8 cellular contexts compared by ENCODE assay signal in genomic region chr17:43713494-43714162, GRCh38. TPM values are rescaled to one million over a fixed set of nuclear protein-coding genes. Genes with fewer than 3 reads are reported as not detected.
DNase-seq lines count a peak whose midpoint lies in the region; ATAC-seq and TF ChIP-seq lines count a peak whose summit lies in the region.

No MANE protein-coding gene starts in this region.

- peak overlapping the region; percentile 33 for H3K27ac Mint-ChIP-seq in dendritic cell treated with granulocyte-macrophage colony-stimulating factor and Interleukin-4, amounts not matched to agents 40 ng/mL and 50 ng/mL, for 4 days

- WGBS in lower leg skin, 2 donors = 2 to 4% methylated on average over 27 to 52 of the region's 53 CpGs
- 1 to 5% methylated on average over 17 to 50 of the region's 53 CpGs for WGBS in upper lobe of left lung, 2 donors

- H3K27me3 Mint-ChIP-seq in dendritic cell treated with granulocyte-macrophage colony-stimulating factor and Interleukin-4, amounts not matched to agents 40 ng/mL and 50 ng/mL, for 4 days = peaks cover 54% of the 10 kb centered on the region

- DNase-seq in NCI-H2196 (lab: John Stamatoyannopoulos, UW; ENCODE audit: unreplicated experiment) (peak; percentile 4), NCI-H2196 treated with DMSO at 0.1 percent for 48 hours (lab: John Stamatoyannopoulos, UW; ENCODE audit: unreplicated experiment) (no peak), RKO (ENCODE audit: low spot score) (peak; percentile 30), lower leg skin (ENCODE audit: low spot score in 2 of 2) (no peak), upper lobe of left lung (peak in 1 of 2 donors; percentile 87), NCI-H82 treated with DMSO at 0.1 percent for 48 hours (lab: John Stamatoyannopoulos, UW; ENCODE audit: unreplicated experiment) (no peak), superior temporal gyrus (ENCODE audit: extremely low spot score) (no peak)

- ATAC-seq in upper lobe of left lung (ENCODE audit: low FRiP score in 2 of 2) = peak in 1 of 2 donors; percentile 71

- no peaks in the 10 kb centered on the region for H3K36me3 ChIP-seq in upper lobe of left lung

- no peaks in the 10 kb centered on the region for H3K9me3 Mint-ChIP-seq in dendritic cell treated with granulocyte-macrophage colony-stimulating factor and Interleukin-4, amounts not matched to agents 40 ng/mL and 50 ng/mL, for 4 days

- intact Hi-C loops in dendritic cell treated with granulocyte-macrophage colony-stimulating factor and Interleukin-4, amounts not matched to agents 40 ng/mL and 50 ng/mL, for 4 days (cut with micrococcal nuclease) = no loop called here
- intact Hi-C loops in lower leg skin (cut with DNase I; ENCODE audit: low total_unique reads) = no loop called here

- peaks cover 26% of the 10 kb centered on the region for H3K4me1 Mint-ChIP-seq in dendritic cell treated with granulocyte-macrophage colony-stimulating factor and Interleukin-4, amounts not matched to agents 40 ng/mL and 50 ng/mL, for 4 days (ENCODE audit: low read depth)

- H3K4me3 Mint-ChIP-seq in dendritic cell treated with granulocyte-macrophage colony-stimulating factor and Interleukin-4, amounts not matched to agents 40 ng/mL and 50 ng/mL, for 4 days = peak overlapping the region; percentile 56

- peaks cover 17 to 23% (median 20%) of the 10 kb centered on the region in 4 donors for H3K4me1 ChIP-seq in upper lobe of left lung

- no peak for TF ChIP-seq EP300 in upper lobe of left lung (IDR thresholded peaks at IDR 0.05)

- no peaks in the 10 kb centered on the region for H3K36me3 Mint-ChIP-seq in dendritic cell treated with granulocyte-macrophage colony-stimulating factor and Interleukin-4, amounts not matched to agents 40 ng/mL and 50 ng/mL, for 4 days (ENCODE audit: low read depth)

- TF ChIP-seq POLR2A in lower leg skin (IDR thresholded peaks at IDR 0.05) (no peak), upper lobe of left lung (IDR thresholded peaks at IDR 0.05) (peak in 1 of 4 donors; percentile 6)

- H3K27ac ChIP-seq in upper lobe of left lung = peak overlapping the region; percentile 7 to 79 (median 52)

- no peaks in the 10 kb centered on the region for H3K9me3 ChIP-seq in upper lobe of left lung

- TF ChIP-seq CTCF in lower leg skin (IDR thresholded peaks at IDR 0.05) = no peak
- TF ChIP-seq CTCF in upper lobe of left lung (IDR thresholded peaks at IDR 0.05) = no peak

- H3K4me3 ChIP-seq in lower leg skin (ENCODE audit: low read depth, poor library complexity, severe bottlenecking) (peak overlapping the region; percentile 3), upper lobe of left lung (peak overlapping the region; percentile 39 to 52 (median 40))

- H3K27me3 ChIP-seq in upper lobe of left lung = no peaks in the 10 kb centered on the region

RNA-seq across cellular contexts. Expression of gene SOST, which starts 45.0 kb away (rescaled TPM):
- total RNA-seq in lower leg skin (1 to 10 TPM in 1 of 4 donors, under 1 TPM in 1, not detected in 2; 0.49 to 1.5 TPM), upper lobe of left lung (not detected)

RNA-seq across cellular contexts. Expression of gene MEOX1, which starts 51.9 kb away (rescaled TPM):
- 1 to 10 TPM; 1.9 to 7.9 (median 3.7) TPM for total RNA-seq in lower leg skin
- total RNA-seq in upper lobe of left lung = 1 to 10 TPM in 2 of 6 donors, under 1 TPM in 1, not detected in 3; 0.98 to 3.0 (median 1.6) TPM

Comparison
In these comparisons a context has a peak if more than half of its experiments do, and no peak if none do; other contexts are left out.
1. DNase-seq: peak in NCI-H2196 (single experiment) and RKO (single experiment); none in NCI-H2196 treated with DMSO at 0.1 percent for 48 hours (single experiment), lower leg skin (0 of 2), NCI-H82 treated with DMSO at 0.1 percent for 48 hours (single experiment) and superior temporal gyrus (single experiment).